ENCODE assay signal across 8 cellular contexts in the genomic region with DNA sequence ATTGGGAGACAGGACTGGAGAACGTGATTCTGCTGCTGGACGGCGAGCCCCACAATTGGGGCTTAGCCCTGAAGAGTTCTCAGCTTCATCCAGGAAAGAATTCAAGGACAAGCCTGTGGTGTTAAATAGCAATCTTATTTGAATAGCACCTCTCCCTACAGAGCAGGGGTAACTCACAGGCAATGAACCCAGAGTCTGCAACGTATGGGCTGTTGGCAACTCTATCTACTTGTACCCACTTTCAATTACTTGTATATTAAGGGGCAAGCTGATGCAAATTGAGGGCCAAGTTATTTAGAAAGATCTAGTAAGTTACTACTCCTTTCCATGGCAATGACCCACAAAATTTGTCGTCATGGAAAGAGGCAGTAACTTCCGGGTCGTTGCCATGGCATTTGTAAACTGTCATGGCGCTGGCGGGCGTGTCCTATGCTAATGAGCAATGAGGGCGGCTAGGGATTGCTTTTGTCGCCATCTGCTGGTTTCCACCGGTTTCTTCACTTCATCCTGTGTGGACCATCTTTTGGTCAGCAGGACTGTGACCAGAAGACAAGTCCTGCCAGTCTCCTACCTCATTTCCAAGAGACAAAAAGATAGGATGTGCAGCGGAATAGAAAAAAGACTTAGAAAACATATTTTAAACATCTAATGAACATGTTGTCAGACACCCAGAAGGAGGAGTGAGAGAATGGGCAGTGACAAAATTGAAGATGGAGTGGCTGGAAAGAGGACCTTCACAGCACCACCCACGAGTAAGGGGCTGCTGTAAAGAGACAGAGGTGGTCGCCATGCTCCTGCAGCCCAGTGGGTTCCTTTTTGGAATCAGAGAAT. TPM values are rescaled to one million over a fixed set of nuclear protein-coding genes. Genes with fewer than 3 reads are reported as not detected.
DNase-seq lines count a peak whose midpoint lies in the region; ATAC-seq lines count a peak whose summit lies in the region.

No MANE protein-coding gene starts in this region.

- no peaks in the 10 kb centered on the region for H3K27me3 ChIP-seq in layer of hippocampus (ENCODE audit: control insufficient read depth, insufficient read depth, low read length)

- DNase-seq in AML-193 (lab: John Stamatoyannopoulos, UW) (peak; percentile 92), NCI-H510A treated with DMSO at 0.1 percent for 48 hours (lab: John Stamatoyannopoulos, UW) (peak; percentile 91), cerebellum (ENCODE audit: low spot score) (peak; percentile 75)
- DNase-seq in activated CD4-positive, alpha-beta T cell treated with anti-CD3 and anti-CD28 coated beads for 24 hours (ENCODE audit: low read depth in 2 of 2), result peak; percentile 86 to 90
- DNase-seq in stimulated activated CD4-positive, alpha-beta T cell treated with anti-CD3 and anti-CD28 coated beads, Interleukin-1b, Interleukin-23, amount 100 ng/mL, for 48 hours, result peak; percentile 94

- ATAC-seq in GM19324 (IDR thresholded peaks at IDR 0.05; ENCODE audit: low FRiP score, unreplicated experiment) (peak; percentile 88), HG03442 (IDR thresholded peaks at IDR 0.05; ENCODE audit: unreplicated experiment) (peak; percentile 88)

- H3K27ac ChIP-seq in layer of hippocampus (ENCODE audit: low read depth, low read length), result peak overlapping the region; percentile 61

RNA-seq across cellular contexts. Expression of a gene that starts 45.8 kb away (rescaled TPM):
- total RNA-seq in cerebellum, result 58.1 TPM

RNA-seq across cellular contexts. Expression of a gene that starts 49.2 kb away (rescaled TPM):
- total RNA-seq in cerebellum, result 57.2 TPM

RNA-seq across cellular contexts. Expression of a gene that starts 49.2 kb away (rescaled TPM):
- 21.1 TPM for total RNA-seq in cerebellum

Comparison
In these comparisons a context has a peak if more than half of its experiments do, and no peak if none do; other contexts are left out.
1. Peak in every context shown above with its lines: DNase-seq, ATAC-seq and H3K27ac ChIP-seq.